27 cellular contexts compared by ENCODE assay signal in the genomic region with DNA sequence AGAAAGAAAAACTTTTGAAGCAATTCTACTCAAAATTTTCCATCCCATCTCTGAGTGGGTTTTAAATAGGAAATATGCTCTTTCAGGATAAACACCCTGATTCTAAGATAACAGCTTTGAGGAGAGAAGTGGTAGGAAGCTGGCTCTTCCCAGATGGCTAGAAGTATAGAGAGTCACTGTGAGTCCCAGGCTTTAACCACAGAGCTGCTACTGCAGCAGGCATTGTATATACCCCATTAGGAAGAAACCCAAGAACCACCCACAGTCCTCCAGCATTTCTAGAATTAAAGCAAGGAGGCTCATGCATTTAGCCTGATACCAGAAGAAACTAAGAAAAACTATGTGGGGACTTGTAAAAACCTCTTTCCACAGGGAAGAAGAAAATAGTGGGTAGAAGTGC.
DNase-seq lines count a peak whose midpoint lies in the region; ATAC-seq and TF ChIP-seq lines count a peak whose summit lies in the region.
"Had no signal": no experiment of that assay in that cellular context is flagged by ENCODE, and none has a peak within 500 bp of the region (broad histone marks: within the 10 kb centered on the region; RNA-seq: fewer than 3 reads in every experiment).

No MANE protein-coding gene starts in this region.

- H3K27ac ChIP-seq in mesenchymal stem cell (ENCODE audit: low read length, poor library complexity, severe bottlenecking) (no peak overlapping the region), sigmoid colon (no peak overlapping the region), body of pancreas (no peak overlapping the region)
- H3K27ac ChIP-seq: GM23248, SK-N-MC had no signal

- H3K23ac ChIP-seq in mesenchymal stem cell (ENCODE audit: low read length in 2 of 2) = no peak overlapping the region

- TF ChIP-seq POLR2A in sigmoid colon (IDR thresholded peaks at IDR 0.05) (no peak), body of pancreas (IDR thresholded peaks at IDR 0.05) (no peak)

- H3K27me3 ChIP-seq in mesenchymal stem cell (ENCODE audit: control insufficient read depth in 1 of 2, insufficient read depth in 1 of 2, low read length in 2 of 2) = no peaks in the 10 kb centered on the region
- no peaks in the 10 kb centered on the region for H3K27me3 ChIP-seq in sigmoid colon
- no peaks in the 10 kb centered on the region for H3K27me3 ChIP-seq in body of pancreas

- TF ChIP-seq CTCF in sigmoid colon (IDR thresholded peaks at IDR 0.05) (no peak), body of pancreas (IDR thresholded peaks at IDR 0.05) (no peak)

- H3K14ac ChIP-seq in mesenchymal stem cell (ENCODE audit: low read length in 2 of 2) = no peak overlapping the region

- no peak overlapping the region for H3K18ac ChIP-seq in mesenchymal stem cell (ENCODE audit: low read depth in 1 of 2, low read length in 2 of 2)

- no peak overlapping the region for H2BK120ac ChIP-seq in mesenchymal stem cell (ENCODE audit: low read depth, low read length)

- H3K79me1 ChIP-seq in mesenchymal stem cell (replicated peaks; ENCODE audit: low read length, poor library complexity, severe bottlenecking) = no peaks in the 10 kb centered on the region

- H3K4me2 ChIP-seq in mesenchymal stem cell (ENCODE audit: low read length, poor library complexity, severe bottlenecking) = no peak overlapping the region

- H3K36me3 ChIP-seq in mesenchymal stem cell (ENCODE audit: control insufficient read depth in 1 of 2, insufficient read depth in 2 of 2, low read depth in 1 of 2, low read length in 2 of 2) = no peaks in the 10 kb centered on the region
- no peaks in the 10 kb centered on the region for H3K36me3 ChIP-seq in sigmoid colon
- no peaks in the 10 kb centered on the region for H3K36me3 ChIP-seq in body of pancreas (replicated peaks in 1 of 2; ENCODE audit: insufficient read depth in 1 of 2, low read depth in 2 of 2)
- H3K36me3 ChIP-seq: HAP-1 had no signal

- H3K4me1 ChIP-seq in mesenchymal stem cell (ENCODE audit: control insufficient read depth, insufficient read depth, low read depth, low read length) = peaks cover 1% of the 10 kb centered on the region
- no peaks in the 10 kb centered on the region for H3K4me1 ChIP-seq in sigmoid colon
- H3K4me1 ChIP-seq in body of pancreas = no peaks in the 10 kb centered on the region
- H3K4me1 ChIP-seq: Caco-2, HAP-1 had no signal

- H3K9me3 ChIP-seq in mesenchymal stem cell (ENCODE audit: control insufficient read depth, low read length) = no peaks in the 10 kb centered on the region
- H3K9me3 ChIP-seq in sigmoid colon = no peaks in the 10 kb centered on the region
- H3K9me3 ChIP-seq in body of pancreas = no peaks in the 10 kb centered on the region
- H3K9me3 ChIP-seq: Caco-2, HAP-1 had no signal

- H3K4me3 ChIP-seq in mesenchymal stem cell (ENCODE audit: insufficient read depth in 1 of 2, low read depth in 1 of 2, low read length in 2 of 2) = no peak overlapping the region
- H3K4me3 ChIP-seq in sigmoid colon = no peak overlapping the region
- no peak overlapping the region for H3K4me3 ChIP-seq in body of pancreas
- H3K4me3 ChIP-seq: GM23248, HAP-1, SK-N-MC had no signal

- no peak overlapping the region for H2BK15ac ChIP-seq in mesenchymal stem cell (ENCODE audit: low read depth, poor library complexity, severe bottlenecking)

- no peak overlapping the region for H4K8ac ChIP-seq in mesenchymal stem cell (ENCODE audit: low read length)

- H2AK5ac ChIP-seq in mesenchymal stem cell (ENCODE audit: low read length, severe bottlenecking) = no peak overlapping the region

- no peak overlapping the region for H2BK12ac ChIP-seq in mesenchymal stem cell (ENCODE audit: low read length in 2 of 2)

- TF ChIP-seq EP300 in sigmoid colon (IDR thresholded peaks at IDR 0.05) = no peak

- ATAC-seq in GM19452 (IDR thresholded peaks at IDR 0.05; ENCODE audit: unreplicated experiment) = peak; percentile 1
- ATAC-seq in body of pancreas = no peak

- H4K91ac ChIP-seq in mesenchymal stem cell (ENCODE audit: low read length) = no peak overlapping the region

- H2AFZ ChIP-seq in mesenchymal stem cell (ENCODE audit: low read depth, low read length) = no peak overlapping the region
- H2AFZ ChIP-seq: GM23248 had no signal

- H3K4ac ChIP-seq in mesenchymal stem cell (ENCODE audit: low read depth in 1 of 2, low read length in 2 of 2) = no peak overlapping the region

- no peak overlapping the region for H3K9ac ChIP-seq in mesenchymal stem cell (ENCODE audit: low read length)
- H3K9ac ChIP-seq: GM23248 had no signal

- DNase-seq in OCI-M1 (lab: John Stamatoyannopoulos, UW) (peak; percentile 40), mesenchymal stem cell (peak; percentile 43), occipital lobe (lab: John Stamatoyannopoulos, UW) (peak; percentile 30), DMS 273 treated with DMSO at 0.1 percent for 48 hours (lab: John Stamatoyannopoulos, UW) (no peak), iPS-NIHi11 (ENCODE audit: low spot score) (no peak), sigmoid colon (no peak), body of pancreas (no peak)
- DNase-seq: AML-193; C1 segment of cervical spinal cord; Caco-2; CD4-positive, alpha-beta memory T cell; DMS79; EL; GDM1; GM23248; HFFc6; NCI-H1048; NCI-H1417 treated with DMSO at 0.1 percent for 48 hours; NCI-H1694 treated with DMSO at 0.1 percent for 48 hours; NCI-H2081; NCI-H2227 treated with DMSO at 0.1 percent for 48 hours; NCI-H526 treated with DMSO at 0.1 percent for 48 hours; SIG-M5; SW 1271 had no signal

- intact Hi-C loops in sigmoid colon (cut with DNase I) (no loop called here), body of pancreas (cut with DNase I) (no loop called here)

- no peak overlapping the region for H2BK5ac ChIP-seq in mesenchymal stem cell (ENCODE audit: low read depth, low read length, poor library complexity, severe bottlenecking)

Comparison
In these comparisons a context has a peak if more than half of its experiments do, and no peak if none do; other contexts are left out.
1. DNase-seq: peak in OCI-M1 (single experiment), mesenchymal stem cell (single experiment) and occipital lobe (single experiment); none in DMS 273 treated with DMSO at 0.1 percent for 48 hours (single experiment), iPS-NIHi11 (single experiment), sigmoid colon (single experiment) and body of pancreas (0 of 4).